ENCODE assay signal across 14 cellular contexts in the genomic region with DNA sequence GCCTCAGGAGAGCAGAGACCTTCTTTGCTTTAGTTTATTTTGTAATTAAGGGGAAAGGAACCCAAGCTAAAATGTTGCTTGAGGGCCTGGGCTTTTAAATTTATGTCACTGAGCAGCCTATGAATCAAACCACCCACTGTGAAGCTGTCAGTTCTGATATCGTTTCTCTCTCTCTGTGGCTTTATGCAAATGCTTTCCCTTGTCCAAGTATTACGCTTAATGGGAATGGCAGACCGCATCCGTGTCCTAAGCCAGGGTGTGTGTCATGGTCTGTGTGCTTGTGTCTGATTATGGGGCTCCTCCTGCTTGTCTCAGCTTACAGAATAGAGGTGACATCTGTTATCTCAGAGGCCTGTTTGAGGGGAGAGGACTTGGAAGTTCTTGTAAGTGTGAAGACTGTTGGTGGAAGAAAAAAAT.
DNase-seq lines count a peak whose midpoint lies in the region; ATAC-seq and TF ChIP-seq lines count a peak whose summit lies in the region.
"Had no signal": no experiment of that assay in that cellular context is flagged by ENCODE, and none has a peak within 500 bp of the region (broad histone marks: within the 10 kb centered on the region; RNA-seq: fewer than 3 reads in every experiment).

No MANE protein-coding gene starts in this region.

- no peaks in the 10 kb centered on the region for H3K27me3 ChIP-seq in adipocyte (replicated peaks; ENCODE audit: control insufficient read depth, insufficient read depth, low read length)
- H3K27me3 ChIP-seq in CD4-positive, alpha-beta T cell (ENCODE audit: control insufficient read depth, insufficient read depth, low read length) = no peaks in the 10 kb centered on the region
- H3K27me3 ChIP-seq: colonic mucosa had no signal

- no peak for TF ChIP-seq CTCF in AG10803 (conservative IDR thresholded peaks at IDR 0.05; ENCODE audit: low read length)
- no peak for TF ChIP-seq CTCF in CD4-positive, alpha-beta T cell (IDR thresholded peaks at IDR 0.05)

- H3K27ac ChIP-seq in CD4-positive, alpha-beta T cell (ENCODE audit: low read depth, low read length) = no peak overlapping the region
- H3K27ac ChIP-seq: colonic mucosa had no signal

- H3K4me1 ChIP-seq in adipocyte (ENCODE audit: control insufficient read depth, insufficient read depth, low read length) = peaks cover 39% of the 10 kb centered on the region
- H3K4me1 ChIP-seq: colonic mucosa had no signal

- CTCF ChIA-PET in CD4-positive, alpha-beta T cell (lab: Charles Lee) = no interaction called here

- H3K27me3 Mint-ChIP-seq in effector memory CD8-positive, alpha-beta T cell = peaks cover 16% of the 10 kb centered on the region in 2 donors
- H3K27me3 Mint-ChIP-seq in CD4-positive, alpha-beta T cell = peaks cover 19% of the 10 kb centered on the region

- H3K4me3 Mint-ChIP-seq in effector memory CD8-positive, alpha-beta T cell = no peak overlapping the region
- H3K4me3 Mint-ChIP-seq in CD4-positive, alpha-beta T cell = no peak overlapping the region
- H3K4me3 Mint-ChIP-seq: CD14-positive monocyte; stimulated activated naive B cell treated with anti-CD40 and anti-IgM and Interleukin-4, amounts not matched to agents 10 μg/mL and 1 μg/mL and 100 μg/mL, for 72 hours had no signal

- intact Hi-C loops in CD4-positive, alpha-beta T cell (cut with DNase I, micrococcal nuclease) = no loop called here

- no peak overlapping the region for H3K27ac Mint-ChIP-seq in effector memory CD8-positive, alpha-beta T cell
- H3K27ac Mint-ChIP-seq in CD4-positive, alpha-beta T cell = no peak overlapping the region
- H3K27ac Mint-ChIP-seq: CD14-positive monocyte had no signal

- no peaks in the 10 kb centered on the region for H3K36me3 Mint-ChIP-seq in effector memory CD8-positive, alpha-beta T cell (ENCODE audit: insufficient read depth)
- H3K36me3 Mint-ChIP-seq in CD4-positive, alpha-beta T cell (ENCODE audit: low read depth) = no peaks in the 10 kb centered on the region
- H3K36me3 Mint-ChIP-seq: CD14-positive monocyte; stimulated activated naive B cell treated with anti-CD40 and anti-IgM and Interleukin-4, amounts not matched to agents 10 μg/mL and 1 μg/mL and 100 μg/mL, for 72 hours had no signal

- DNase-seq in AG10803 (ENCODE audit: low read depth) (peak; percentile 57), NCI-H128 (lab: John Stamatoyannopoulos, UW; ENCODE audit: unreplicated experiment) (peak; percentile 53), adipocyte (ENCODE audit: low read depth) (peak; percentile 58), inferior parietal cortex (ENCODE audit: extremely low spot score) (peak; percentile 17), NCI-H1436 treated with DMSO at 0.1 percent for 48 hours (lab: John Stamatoyannopoulos, UW) (no peak)
- no peak for DNase-seq in effector memory CD8-positive, alpha-beta T cell
- no peak for DNase-seq in CD4-positive, alpha-beta T cell
- DNase-seq: activated CD4-positive, alpha-beta T cell treated with anti-CD3 and anti-CD28 coated beads for 4 hours; activated gamma-delta T cell; colonic mucosa; SHP77; stimulated activated naive B cell treated with anti-CD40 and anti-IgM and Interleukin-4, amounts not matched to agents 10 μg/mL and 1 μg/mL and 100 μg/mL, for 72 hours had no signal

- no peaks in the 10 kb centered on the region for H3K36me3 ChIP-seq in adipocyte (ENCODE audit: control insufficient read depth, insufficient read depth, low read length, severe bottlenecking)
- H3K36me3 ChIP-seq: colonic mucosa had no signal

- no peak for ATAC-seq in HG03139 (IDR thresholded peaks at IDR 0.05; ENCODE audit: unreplicated experiment)
- ATAC-seq in effector memory CD8-positive, alpha-beta T cell (replicated peaks) = no peak
- ATAC-seq in CD4-positive, alpha-beta T cell (ENCODE audit: poor library complexity) = no peak
- ATAC-seq: stimulated activated naive B cell treated with anti-CD40 and anti-IgM and Interleukin-4, amounts not matched to agents 10 μg/mL and 1 μg/mL and 100 μg/mL, for 72 hours had no signal

- H3K9me3 ChIP-seq in adipocyte (ENCODE audit: control insufficient read depth, low read length) = peaks cover 3% of the 10 kb centered on the region
- H3K9me3 ChIP-seq in CD4-positive, alpha-beta T cell (ENCODE audit: control insufficient read depth, low read length) = no peaks in the 10 kb centered on the region
- H3K9me3 ChIP-seq: colonic mucosa had no signal

- H3K9me3 Mint-ChIP-seq in effector memory CD8-positive, alpha-beta T cell = no peaks in the 10 kb centered on the region
- H3K9me3 Mint-ChIP-seq in CD4-positive, alpha-beta T cell = no peaks in the 10 kb centered on the region
- H3K9me3 Mint-ChIP-seq: stimulated activated naive B cell treated with anti-CD40 and anti-IgM and Interleukin-4, amounts not matched to agents 10 μg/mL and 1 μg/mL and 100 μg/mL, for 72 hours had no signal

- no peak overlapping the region for H3K9ac ChIP-seq in adipocyte (ENCODE audit: low read length)

- H3K4me3 ChIP-seq in AG10803 (ENCODE audit: low read length) (no peak overlapping the region), adipocyte (ENCODE audit: low read length) (no peak overlapping the region)
- H3K4me3 ChIP-seq: colonic mucosa had no signal

- H3K4me1 Mint-ChIP-seq in effector memory CD8-positive, alpha-beta T cell (ENCODE audit: low read depth in 2 of 2) = no peaks in the 10 kb centered on the region
- H3K4me1 Mint-ChIP-seq in CD4-positive, alpha-beta T cell (ENCODE audit: low read depth) = no peaks in the 10 kb centered on the region
- H3K4me1 Mint-ChIP-seq: CD14-positive monocyte; stimulated activated naive B cell treated with anti-CD40 and anti-IgM and Interleukin-4, amounts not matched to agents 10 μg/mL and 1 μg/mL and 100 μg/mL, for 72 hours had no signal

- POLR2A ChIA-PET in CD4-positive, alpha-beta T cell (lab: Charles Lee) = no interaction called here

Comparison
In these comparisons a context has a peak if more than half of its experiments do, and no peak if none do; other contexts are left out.
1. DNase-seq: peak in AG10803 (single experiment), NCI-H128 (single experiment), adipocyte (single experiment) and inferior parietal cortex (single experiment); none in effector memory CD8-positive, alpha-beta T cell (0 of 3), CD4-positive, alpha-beta T cell (0 of 10) and NCI-H1436 treated with DMSO at 0.1 percent for 48 hours (single experiment).